Comparison of ENCODE assay signal across 8 cellular contexts in genomic region chr5:146447734-146448380, GRCh38. TPM values are rescaled to one million over a fixed set of nuclear protein-coding genes. Genes with fewer than 3 reads are reported as not detected.
DNase-seq lines count a peak whose midpoint lies in the region; ATAC-seq and TF ChIP-seq lines count a peak whose summit lies in the region.

No MANE protein-coding gene starts in this region.

- no peaks in the 10 kb centered on the region for H3K9me3 Mint-ChIP-seq in CD8-positive, alpha-beta memory T cell
- H3K9me3 Mint-ChIP-seq in T-cell (no peaks in the 10 kb centered on the region), nephron (no peaks in the 10 kb centered on the region)
- H3K9me3 Mint-ChIP-seq in effector memory CD8-positive, alpha-beta T cell, result no peaks in the 10 kb centered on the region

- peaks cover 0 to 8% (median 1%) of the 10 kb centered on the region in 3 donors for H3K36me3 Mint-ChIP-seq in CD8-positive, alpha-beta memory T cell
- no peaks in the 10 kb centered on the region for H3K36me3 Mint-ChIP-seq in T-cell
- H3K36me3 Mint-ChIP-seq in effector memory CD8-positive, alpha-beta T cell (ENCODE audit: insufficient read depth), result peaks cover 12% of the 10 kb centered on the region
- H3K36me3 Mint-ChIP-seq in nephron (ENCODE audit: low read depth), result no peaks in the 10 kb centered on the region

- peak overlapping the region; percentile 74 for H3K4me3 ChIP-seq in CD8-positive, alpha-beta memory T cell (ENCODE audit: low read length)

- peak overlapping the region; percentile 82 to 100 (median 100) for H3K27ac Mint-ChIP-seq in CD8-positive, alpha-beta memory T cell
- H3K27ac Mint-ChIP-seq in T-cell, result peak overlapping the region; percentile 91 to 99
- H3K27ac Mint-ChIP-seq in effector memory CD8-positive, alpha-beta T cell, result peak overlapping the region; percentile 96 to 98
- H3K27ac Mint-ChIP-seq in nephron, result peak overlapping the region; percentile 90 to 99 (median 98)

- DNase-seq in CD8-positive, alpha-beta memory T cell, result peak in 2 of 5 donors; percentile 2 to 5
- DNase-seq in T-cell, result peak in 7 of 34 experiments; percentile 8 to 28 (median 11)
- DNase-seq in effector memory CD8-positive, alpha-beta T cell, result no peak
- DNase-seq in HuH-7 (ENCODE audit: low spot score), result no peak
- DNase-seq in NCI-H524 treated with DMSO at 0.1 percent for 48 hours (lab: John Stamatoyannopoulos, UW), result no peak

- CTCF ChIA-PET in CD8-positive, alpha-beta memory T cell (lab: Charles Lee), result no interaction called here
- CTCF ChIA-PET in T-cell (lab: Charles Lee), result interaction anchor here in 1 of 2 donors (0.6 to 1.3 kb wide), 2 partner anchors 19 to 319 kb away, joined by 3 read pairs; no protein-coding TSS in a partner anchor

- H3K27ac ChIP-seq in CD8-positive, alpha-beta memory T cell (ENCODE audit: low read depth, low read length), result peak overlapping the region; percentile 92

- H3K36me3 ChIP-seq in CD8-positive, alpha-beta memory T cell (ENCODE audit: insufficient read depth, low read length), result no peaks in the 10 kb centered on the region

- POLR2A ChIA-PET in CD8-positive, alpha-beta memory T cell (lab: Charles Lee), result interaction anchor here (0.6 kb wide), 1 partner anchor 385 kb away, joined by 3 read pairs; no protein-coding TSS in a partner anchor
- POLR2A ChIA-PET in T-cell (lab: Charles Lee), result no interaction called here

- ATAC-seq in GM19351 (IDR thresholded peaks at IDR 0.05; ENCODE audit: unreplicated experiment) (peak; percentile 26), HG03469 (IDR thresholded peaks at IDR 0.05; ENCODE audit: unreplicated experiment) (peak; percentile 9), T-cell (replicated peaks in 1 of 4) (peak in 3 of 4 experiments; percentile 9 to 17 (median 12))
- ATAC-seq in effector memory CD8-positive, alpha-beta T cell (replicated peaks), result peak; percentile 23

- TF ChIP-seq CTCF in nephron (IDR thresholded peaks at IDR 0.05; ENCODE audit: unreplicated experiment in 3 of 3), result no peak

- H3K4me1 ChIP-seq in CD8-positive, alpha-beta memory T cell (ENCODE audit: insufficient read depth, low read length), result peaks cover 31% of the 10 kb centered on the region

- H3K4me1 Mint-ChIP-seq in CD8-positive, alpha-beta memory T cell, result peaks cover 48 to 55% (median 52%) of the 10 kb centered on the region in 3 donors
- H3K4me1 Mint-ChIP-seq in T-cell (peaks cover 45 to 50% (median 46%) of the 10 kb centered on the region in 3 donors), nephron (peaks cover 29% of the 10 kb centered on the region)
- H3K4me1 Mint-ChIP-seq in effector memory CD8-positive, alpha-beta T cell (ENCODE audit: low read depth in 2 of 2), result peaks cover 29 to 43% of the 10 kb centered on the region in 2 donors

- H3K4me3 Mint-ChIP-seq in CD8-positive, alpha-beta memory T cell, result peak overlapping the region; percentile 94 to 100 (median 99)
- H3K4me3 Mint-ChIP-seq in T-cell, result peak overlapping the region; percentile 96 to 100 (median 99)
- H3K4me3 Mint-ChIP-seq in effector memory CD8-positive, alpha-beta T cell, result peak overlapping the region; percentile 92 to 97
- H3K4me3 Mint-ChIP-seq in nephron, result peak overlapping the region; percentile 93 to 100 (median 99)

- no peaks in the 10 kb centered on the region for H3K9me3 ChIP-seq in CD8-positive, alpha-beta memory T cell (ENCODE audit: low read length)

- H3K27me3 Mint-ChIP-seq in CD8-positive, alpha-beta memory T cell, result peaks cover 0 to 1% of the 10 kb centered on the region in 2 donors
- H3K27me3 Mint-ChIP-seq in T-cell, result no peaks in the 10 kb centered on the region
- no peaks in the 10 kb centered on the region for H3K27me3 Mint-ChIP-seq in effector memory CD8-positive, alpha-beta T cell
- H3K27me3 Mint-ChIP-seq in nephron (ENCODE audit: low read depth), result no peaks in the 10 kb centered on the region

- no peaks in the 10 kb centered on the region for H3K27me3 ChIP-seq in CD8-positive, alpha-beta memory T cell (ENCODE audit: insufficient read depth, low read length, poor library complexity, severe bottlenecking)

RNA-seq across cellular contexts. Expression of gene TCERG1, which starts 0.7 kb away (rescaled TPM):
- total RNA-seq in CD8-positive, alpha-beta memory T cell, result 100 to 1,000 TPM in 1 of 2 experiments, 10 to 100 TPM in 1; 99.4 to 110 TPM
- 37.8 TPM for polyA plus RNA-seq in CD8-positive, alpha-beta memory T cell
- total RNA-seq in T-cell, result 100 to 1,000 TPM in 1 of 5 donors, 10 to 100 TPM in 4; 67.4 to 113 (median 75.1) TPM
